24 cellular contexts compared by ENCODE assay signal in the genomic region with DNA sequence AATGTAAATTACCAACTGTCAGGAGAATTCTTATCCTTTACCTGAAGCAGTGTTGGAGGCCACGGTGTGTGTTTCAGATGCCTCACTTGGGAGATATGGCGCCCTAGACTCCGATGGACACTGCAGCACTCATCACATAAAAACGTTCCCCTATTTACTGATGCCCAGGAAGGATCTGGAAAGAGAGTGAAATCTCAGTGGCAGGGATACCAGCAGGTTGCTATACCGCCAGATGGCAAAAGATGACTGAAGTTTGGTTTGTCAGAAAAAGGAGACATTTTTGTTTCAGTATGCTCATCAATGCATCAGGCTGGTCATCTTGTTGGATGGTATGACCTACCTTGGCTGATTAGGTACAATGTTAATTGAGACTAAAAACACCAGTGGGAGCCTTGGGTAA. TPM values are rescaled to one million over a fixed set of nuclear protein-coding genes. Genes with fewer than 3 reads are reported as not detected.
DNase-seq lines count a peak whose midpoint lies in the region; ATAC-seq and TF ChIP-seq lines count a peak whose summit lies in the region.
"Had no signal": no experiment of that assay in that cellular context is flagged by ENCODE, and none has a peak within 500 bp of the region (broad histone marks: within the 10 kb centered on the region; RNA-seq: fewer than 3 reads in every experiment).

No MANE protein-coding gene starts in this region.

- H3K9me3 ChIP-seq in naive thymus-derived CD4-positive, alpha-beta T cell (ENCODE audit: control insufficient read depth in 2 of 3, low read length in 3 of 3) = no peaks in the 10 kb centered on the region

- H3K9me3 Mint-ChIP-seq in activated CD4-positive, alpha-beta T cell treated with anti-CD3 and anti-CD28 coated beads, Interleukin-2, amount 10 ng/mL, durations not matched to agents 24 days and 14 days = no peaks in the 10 kb centered on the region
- H3K9me3 Mint-ChIP-seq in activated naive CD8-positive, alpha-beta T cell treated with anti-CD3 and anti-CD28 coated beads, Interleukin-2, amount 50 U/mL, for 24 hours = no peaks in the 10 kb centered on the region
- no peaks in the 10 kb centered on the region for H3K9me3 Mint-ChIP-seq in naive thymus-derived CD4-positive, alpha-beta T cell
- no peaks in the 10 kb centered on the region for H3K9me3 Mint-ChIP-seq in activated CD8-positive, alpha-beta T cell treated with anti-CD3 and anti-CD28 coated beads, Interleukin-2, amount 10 ng/mL, durations not matched to agents 7 days and 5 days (ENCODE audit: insufficient read depth)
- H3K9me3 Mint-ChIP-seq: CD8-positive, alpha-beta memory T cell had no signal

- in situ Hi-C loops in G401 (cut with HindIII; ENCODE audit: low sequenced_read_pairs) = no loop called here

- no peak overlapping the region for H3K4me3 ChIP-seq in naive thymus-derived CD4-positive, alpha-beta T cell (ENCODE audit: low read length)
- H3K4me3 ChIP-seq: PC-9, SK-N-MC had no signal

- peaks cover 21 to 40% (median 27%) of the 10 kb centered on the region in 3 experiments for H3K36me3 ChIP-seq in naive thymus-derived CD4-positive, alpha-beta T cell (ENCODE audit: control insufficient read depth in 2 of 3, insufficient read depth in 3 of 3, low read length in 3 of 3)

- no peaks in the 10 kb centered on the region for H3K27me3 Mint-ChIP-seq in activated CD4-positive, alpha-beta T cell treated with anti-CD3 and anti-CD28 coated beads, Interleukin-2, amount 10 ng/mL, durations not matched to agents 24 days and 14 days
- H3K27me3 Mint-ChIP-seq in activated naive CD8-positive, alpha-beta T cell treated with anti-CD3 and anti-CD28 coated beads, Interleukin-2, amount 50 U/mL, for 24 hours = no peaks in the 10 kb centered on the region
- no peaks in the 10 kb centered on the region for H3K27me3 Mint-ChIP-seq in naive thymus-derived CD4-positive, alpha-beta T cell
- no peaks in the 10 kb centered on the region for H3K27me3 Mint-ChIP-seq in activated CD8-positive, alpha-beta T cell treated with anti-CD3 and anti-CD28 coated beads, Interleukin-2, amount 10 ng/mL, durations not matched to agents 7 days and 5 days (ENCODE audit: low read depth)
- H3K27me3 Mint-ChIP-seq: CD8-positive, alpha-beta memory T cell had no signal

- intact Hi-C loops in activated CD4-positive, alpha-beta T cell treated with anti-CD3 and anti-CD28 coated beads, Interleukin-2, amount 10 ng/mL, durations not matched to agents 24 days and 14 days (cut with micrococcal nuclease) = no loop called here
- intact Hi-C loops in naive thymus-derived CD4-positive, alpha-beta T cell (cut with micrococcal nuclease) = loop anchor here (10.0 kb wide), 3 partner anchors 277 to 1257 kb away; partner anchors contain the start of genes CORO1C (in 1 of the 2), FAM222A (in 1 of the 2), MMAB (in 1 of the 2) and MVK (in 1 of the 2)

- POLR2A ChIA-PET in naive thymus-derived CD4-positive, alpha-beta T cell (lab: Charles Lee) = interaction anchor here (0.7 kb wide), 1 partner anchor 187 kb away, joined by 3 read pairs; no protein-coding TSS in a partner anchor
- POLR2A ChIA-PET in activated CD8-positive, alpha-beta T cell treated with anti-CD3 and anti-CD28 coated beads, Interleukin-2, amount 10 ng/mL, durations not matched to agents 7 days and 5 days (lab: Charles Lee) = interaction anchor here (0.7 kb wide), 1 partner anchor 1134 kb away, joined by 3 read pairs; no protein-coding TSS in a partner anchor

- TF ChIP-seq CTCF in GM20000 (IDR thresholded peaks at IDR 0.05; ENCODE audit: extremely low read depth, missing control alignments) = no peak

- H3K27me3 ChIP-seq in naive thymus-derived CD4-positive, alpha-beta T cell (ENCODE audit: control insufficient read depth in 2 of 2, insufficient read depth in 2 of 2, low read length in 2 of 2) = no peaks in the 10 kb centered on the region

- H3K4me3 Mint-ChIP-seq in activated CD4-positive, alpha-beta T cell treated with anti-CD3 and anti-CD28 coated beads, Interleukin-2, amount 10 ng/mL, durations not matched to agents 24 days and 14 days = no peak overlapping the region
- no peak overlapping the region for H3K4me3 Mint-ChIP-seq in activated naive CD8-positive, alpha-beta T cell treated with anti-CD3 and anti-CD28 coated beads, Interleukin-2, amount 50 U/mL, for 24 hours
- peak overlapping the region in 1 of 10 donors; percentile 25 for H3K4me3 Mint-ChIP-seq in naive thymus-derived CD4-positive, alpha-beta T cell
- no peak overlapping the region for H3K4me3 Mint-ChIP-seq in activated CD8-positive, alpha-beta T cell treated with anti-CD3 and anti-CD28 coated beads, Interleukin-2, amount 10 ng/mL, durations not matched to agents 7 days and 5 days

- ATAC-seq in activated naive CD8-positive, alpha-beta T cell treated with anti-CD3 and anti-CD28 coated beads, Interleukin-2, amount 50 U/mL, for 24 hours = no peak
- no peak for ATAC-seq in naive thymus-derived CD4-positive, alpha-beta T cell
- no peak for ATAC-seq in activated CD8-positive, alpha-beta T cell treated with anti-CD3 and anti-CD28 coated beads, Interleukin-2, amount 10 ng/mL, durations not matched to agents 7 days and 5 days
- ATAC-seq: HCT116 had no signal

- peaks cover 49% of the 10 kb centered on the region for H3K36me3 Mint-ChIP-seq in activated CD4-positive, alpha-beta T cell treated with anti-CD3 and anti-CD28 coated beads, Interleukin-2, amount 10 ng/mL, durations not matched to agents 24 days and 14 days (ENCODE audit: low read depth)
- peaks cover 32% of the 10 kb centered on the region for H3K36me3 Mint-ChIP-seq in activated naive CD8-positive, alpha-beta T cell treated with anti-CD3 and anti-CD28 coated beads, Interleukin-2, amount 50 U/mL, for 24 hours (ENCODE audit: low read depth)
- H3K36me3 Mint-ChIP-seq in naive thymus-derived CD4-positive, alpha-beta T cell = peaks cover 4 to 30% (median 17%) of the 10 kb centered on the region in 5 donors
- H3K36me3 Mint-ChIP-seq in activated CD8-positive, alpha-beta T cell treated with anti-CD3 and anti-CD28 coated beads, Interleukin-2, amount 10 ng/mL, durations not matched to agents 7 days and 5 days (ENCODE audit: low read depth) = peaks cover 48% of the 10 kb centered on the region

- peaks cover 9 to 18% of the 10 kb centered on the region in 2 donors for H3K4me1 ChIP-seq in naive thymus-derived CD4-positive, alpha-beta T cell (ENCODE audit: control insufficient read depth in 2 of 2, insufficient read depth in 2 of 2, low read length in 2 of 2)

- peaks cover 47% of the 10 kb centered on the region for H3K4me1 Mint-ChIP-seq in activated CD4-positive, alpha-beta T cell treated with anti-CD3 and anti-CD28 coated beads, Interleukin-2, amount 10 ng/mL, durations not matched to agents 24 days and 14 days
- peaks cover 62% of the 10 kb centered on the region for H3K4me1 Mint-ChIP-seq in activated naive CD8-positive, alpha-beta T cell treated with anti-CD3 and anti-CD28 coated beads, Interleukin-2, amount 50 U/mL, for 24 hours
- peaks cover 27 to 66% (median 53%) of the 10 kb centered on the region in 7 donors for H3K4me1 Mint-ChIP-seq in naive thymus-derived CD4-positive, alpha-beta T cell
- peaks cover 39% of the 10 kb centered on the region for H3K4me1 Mint-ChIP-seq in activated CD8-positive, alpha-beta T cell treated with anti-CD3 and anti-CD28 coated beads, Interleukin-2, amount 10 ng/mL, durations not matched to agents 7 days and 5 days (ENCODE audit: low read depth)

- H3K27ac ChIP-seq in naive thymus-derived CD4-positive, alpha-beta T cell (ENCODE audit: low read depth, low read length) = no peak overlapping the region
- H3K27ac ChIP-seq: 22Rv1, PC-9, SK-N-MC had no signal

- CTCF ChIA-PET in naive thymus-derived CD4-positive, alpha-beta T cell (lab: Charles Lee) = interaction anchor here (0.9 kb wide), 1 partner anchor 12 kb away, joined by 3 read pairs; no protein-coding TSS in a partner anchor
- CTCF ChIA-PET in activated CD8-positive, alpha-beta T cell treated with anti-CD3 and anti-CD28 coated beads, Interleukin-2, amount 10 ng/mL, durations not matched to agents 7 days and 5 days (lab: Charles Lee) = no interaction called here

- no peak for DNase-seq in activated CD4-positive, alpha-beta T cell treated with anti-CD3 and anti-CD28 coated beads, Interleukin-2, amount 10 ng/mL, durations not matched to agents 24 days and 14 days
- DNase-seq in activated CD4-positive, alpha-beta T cell treated with anti-CD3 and anti-CD28 coated beads for 1 hour = no peak
- peak; percentile 68 for DNase-seq in G401 (ENCODE audit: low spot score)
- no peak for DNase-seq in activated naive CD8-positive, alpha-beta T cell treated with anti-CD3 and anti-CD28 coated beads, Interleukin-2, amount 50 U/mL, for 24 hours
- no peak for DNase-seq in naive thymus-derived CD4-positive, alpha-beta T cell
- no peak for DNase-seq in activated CD8-positive, alpha-beta T cell treated with anti-CD3 and anti-CD28 coated beads, Interleukin-2, amount 10 ng/mL, durations not matched to agents 7 days and 5 days
- no peak for DNase-seq in GM20000 (ENCODE audit: low spot score)
- DNase-seq in NCI-H128 (lab: John Stamatoyannopoulos, UW; ENCODE audit: unreplicated experiment) = no peak
- DNase-seq: ACHN; Calu3; CD8-positive, alpha-beta memory T cell; DMS153; KG1; MV-4-11; NCI-H1417; NCI-H187; NCI-H2107; NCI-H748 treated with DMSO at 0.1 percent for 48 hours; PC-9; RPMI8226; SHP77 had no signal

- H3K27ac Mint-ChIP-seq in activated CD4-positive, alpha-beta T cell treated with anti-CD3 and anti-CD28 coated beads, Interleukin-2, amount 10 ng/mL, durations not matched to agents 24 days and 14 days = peak overlapping the region; percentile 20
- peak overlapping the region; percentile 26 for H3K27ac Mint-ChIP-seq in activated naive CD8-positive, alpha-beta T cell treated with anti-CD3 and anti-CD28 coated beads, Interleukin-2, amount 50 U/mL, for 24 hours
- peak overlapping the region in 5 of 9 donors; percentile 17 to 48 (median 31) for H3K27ac Mint-ChIP-seq in naive thymus-derived CD4-positive, alpha-beta T cell
- no peak overlapping the region for H3K27ac Mint-ChIP-seq in activated CD8-positive, alpha-beta T cell treated with anti-CD3 and anti-CD28 coated beads, Interleukin-2, amount 10 ng/mL, durations not matched to agents 7 days and 5 days

RNA-seq across cellular contexts. Expression of gene GIT2, which starts 4.6 kb away (rescaled TPM):
- 87.1 and 88.6 TPM in 2 replicates for total RNA-seq in activated CD4-positive, alpha-beta T cell treated with anti-CD3 and anti-CD28 coated beads, Interleukin-2, amount 10 ng/mL, durations not matched to agents 24 days and 14 days
- total RNA-seq in G401 (2014; rRNA removed; shearing (Covaris generic)) = 11.4 and 21.1 TPM in 2 replicates
- total RNA-seq in naive thymus-derived CD4-positive, alpha-beta T cell = 100 to 1,000 TPM in 3 of 5 experiments, 10 to 100 TPM in 2; 70.3 to 128 (median 109) TPM
- polyA plus RNA-seq in naive thymus-derived CD4-positive, alpha-beta T cell = 10 to 100 TPM; 63.2 to 87.1 TPM
- 10 to 100 TPM; 86.6 to 87.7 TPM for total RNA-seq in activated CD8-positive, alpha-beta T cell treated with anti-CD3 and anti-CD28 coated beads, Interleukin-2, amount 10 ng/mL, durations not matched to agents 7 days and 5 days

RNA-seq across cellular contexts. Expression of gene ANKRD13A, which starts 7.6 kb away (rescaled TPM):
- total RNA-seq in activated CD4-positive, alpha-beta T cell treated with anti-CD3 and anti-CD28 coated beads, Interleukin-2, amount 10 ng/mL, durations not matched to agents 24 days and 14 days = 60.6 and 62.5 TPM in 2 replicates
- 17.1 and 38.2 TPM in 2 replicates for total RNA-seq in G401 (2014; rRNA removed; shearing (Covaris generic))
- total RNA-seq in naive thymus-derived CD4-positive, alpha-beta T cell = 10 to 100 TPM; 53.3 to 82.8 (median 67.0) TPM
- polyA plus RNA-seq in naive thymus-derived CD4-positive, alpha-beta T cell = 10 to 100 TPM; 33.4 to 57.0 TPM
- 10 to 100 TPM; 76.0 to 78.1 TPM for total RNA-seq in activated CD8-positive, alpha-beta T cell treated with anti-CD3 and anti-CD28 coated beads, Interleukin-2, amount 10 ng/mL, durations not matched to agents 7 days and 5 days

RNA-seq across cellular contexts. Expression of gene C12orf76, which starts 56.7 kb away (rescaled TPM):
- 21.3 and 25.1 TPM in 2 replicates for total RNA-seq in activated CD4-positive, alpha-beta T cell treated with anti-CD3 and anti-CD28 coated beads, Interleukin-2, amount 10 ng/mL, durations not matched to agents 24 days and 14 days
- total RNA-seq in G401 (2014; rRNA removed; shearing (Covaris generic)) = 17.3 and 20.5 TPM in 2 replicates
- total RNA-seq in naive thymus-derived CD4-positive, alpha-beta T cell = 10 to 100 TPM; 14.6 to 28.7 (median 27.8) TPM
- polyA plus RNA-seq in naive thymus-derived CD4-positive, alpha-beta T cell = 10 to 100 TPM; 14.3 to 21.0 TPM
- 10 to 100 TPM; 15.5 to 16.2 TPM for total RNA-seq in activated CD8-positive, alpha-beta T cell treated with anti-CD3 and anti-CD28 coated beads, Interleukin-2, amount 10 ng/mL, durations not matched to agents 7 days and 5 days
